ENCODE assay signal across 9 cellular contexts in genomic region chr3:188900421-188900941, GRCh38.
DNase-seq lines count a peak whose midpoint lies in the region; ATAC-seq and TF ChIP-seq lines count a peak whose summit lies in the region.
"Had no signal": no experiment of that assay in that cellular context is flagged by ENCODE, and none has a peak within 500 bp of the region (broad histone marks: within the 10 kb centered on the region; RNA-seq: fewer than 3 reads in every experiment).

No MANE protein-coding gene starts in this region.

- no peak for TF ChIP-seq POLR2A in prostate gland (IDR thresholded peaks at IDR 0.05)

- H3K9ac ChIP-seq in fibroblast of lung (ENCODE audit: insufficient read depth, low read length): no peak overlapping the region

- H3K79me2 ChIP-seq in fibroblast of lung (ENCODE audit: control insufficient read depth, insufficient read depth, low read length): no peaks in the 10 kb centered on the region

- no peak overlapping the region for H3K4me2 ChIP-seq in fibroblast of lung (ENCODE audit: extremely low read depth, insufficient read depth, low read length)

- H3K9me3 ChIP-seq in fibroblast of lung (ENCODE audit: control insufficient read depth, insufficient read depth, low read depth, low read length) (no peaks in the 10 kb centered on the region), prostate gland (no peaks in the 10 kb centered on the region)

- TF ChIP-seq CTCF in fibroblast of lung (conservative IDR thresholded peaks at IDR 0.05 in 1 of 2, IDR thresholded peaks at IDR 0.05 in 1 of 2; ENCODE audit: low read depth in 1 of 2, low read length in 2 of 2): no peak
- no peak for TF ChIP-seq CTCF in prostate gland (IDR thresholded peaks at IDR 0.05)

- no peaks in the 10 kb centered on the region for H3K27me3 ChIP-seq in fibroblast of lung (ENCODE audit: control insufficient read depth, insufficient read depth, low read length)
- H3K27me3 ChIP-seq in prostate gland (replicated peaks; ENCODE audit: insufficient read depth): no peaks in the 10 kb centered on the region

- H3K27ac ChIP-seq in fibroblast of lung (ENCODE audit: insufficient read depth, low read length): no peak overlapping the region
- H3K27ac ChIP-seq in prostate gland: no peak overlapping the region

- H3K4me1 ChIP-seq in fibroblast of lung (ENCODE audit: control insufficient read depth, extremely low read depth, insufficient read depth, low read length) (peaks cover 11% of the 10 kb centered on the region), prostate gland (replicated peaks) (no peaks in the 10 kb centered on the region)

- no peaks in the 10 kb centered on the region for H4K20me1 ChIP-seq in fibroblast of lung (ENCODE audit: control insufficient read depth, extremely low read depth, insufficient read depth, low read length)

- intact Hi-C loops in prostate gland (cut with DNase I): no loop called here

- WGBS in prostate gland: 34% methylated on average over 2 of the region's 2 CpGs

- no peak for ATAC-seq in GM21360 (IDR thresholded peaks at IDR 0.05; ENCODE audit: unreplicated experiment)

- H2AFZ ChIP-seq in fibroblast of lung (ENCODE audit: low read length): no peak overlapping the region

- no peaks in the 10 kb centered on the region for H3K36me3 ChIP-seq in fibroblast of lung (ENCODE audit: control insufficient read depth, insufficient read depth, low read length)
- no peaks in the 10 kb centered on the region for H3K36me3 ChIP-seq in prostate gland

- DNase-seq in COLO829 (ENCODE audit: low spot score): peak; percentile 88
- peak; percentile 93 for DNase-seq in RKO (ENCODE audit: low spot score)
- peak; percentile 69 to 94 for DNase-seq in fibroblast of lung (ENCODE audit: low read depth in 2 of 2)
- peak; percentile 12 for DNase-seq in prostate gland (ENCODE audit: low spot score)
- DNase-seq in NCI-H345 treated with DMSO at 0.1 percent for 48 hours (lab: John Stamatoyannopoulos, UW; ENCODE audit: unreplicated experiment): no peak
- DNase-seq in stimulated activated CD4-positive, alpha-beta T cell treated with anti-CD3 and anti-CD28 coated beads, Interleukin-4, amount 100 ng/mL, for 24 hours: no peak
- DNase-seq in NK-92 treated with Interleukin-12 subunit alpha and Interleukin-12 subunit beta, amount 100 ng/mL, for 24 hours (lab: John Stamatoyannopoulos, UW): no peak
- DNase-seq: activated CD4-positive, CD25-positive, alpha-beta regulatory T cell treated with anti-CD3 and anti-CD28 coated beads, Interleukin-2, amount 50 U/mL, for 72 hours had no signal

- no peak overlapping the region for H3K4me3 ChIP-seq in fibroblast of lung (replicated peaks in 1 of 4; ENCODE audit: control extremely low read depth in 1 of 4, insufficient read depth in 1 of 4, low read depth in 3 of 4, low read length in 4 of 4)
- no peak overlapping the region for H3K4me3 ChIP-seq in prostate gland

Comparison
In these comparisons a context has a peak if more than half of its experiments do, and no peak if none do; other contexts are left out.
1. DNase-seq: peak in COLO829 (single experiment), RKO (single experiment), fibroblast of lung (2 of 2) and prostate gland (single experiment); none in NCI-H345 treated with DMSO at 0.1 percent for 48 hours (single experiment), stimulated activated CD4-positive, alpha-beta T cell treated with anti-CD3 and anti-CD28 coated beads, Interleukin-4, amount 100 ng/mL, for 24 hours (single experiment) and NK-92 treated with Interleukin-12 subunit alpha and Interleukin-12 subunit beta, amount 100 ng/mL, for 24 hours (single experiment).